In the genomic region with DNA sequence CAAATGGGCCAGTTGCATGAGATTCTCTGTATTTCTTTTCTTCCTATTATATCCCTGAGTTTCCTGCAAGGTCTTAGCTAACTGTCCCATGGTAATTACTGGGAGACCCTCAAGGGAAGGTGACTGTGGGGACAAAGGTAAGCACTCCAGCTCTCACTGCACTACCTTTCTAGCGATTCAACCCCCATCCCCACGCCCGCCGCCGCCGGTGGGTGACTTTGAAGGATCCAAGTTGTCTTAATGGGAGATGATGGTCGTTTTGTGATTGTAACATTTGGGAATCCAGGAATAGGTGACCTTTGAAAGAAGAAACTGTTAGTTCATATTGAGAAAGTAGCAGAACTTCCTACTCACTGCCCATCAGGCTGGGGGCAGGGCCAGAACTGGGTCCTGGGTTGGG, we compare ENCODE assay signal across 21 cellular contexts.
DNase-seq lines count a peak whose midpoint lies in the region; FAIRE-seq and TF ChIP-seq lines count a peak whose summit lies in the region.
"Had no signal": no experiment of that assay in that cellular context is flagged by ENCODE, and none has a peak within 500 bp of the region (broad histone marks: within the 10 kb centered on the region; RNA-seq: fewer than 3 reads in every experiment).

No MANE protein-coding gene starts in this region.

- FAIRE-seq in H1 (lab: Jason Lieb, UNC) (no peak), HTR-8/SVneo (lab: Jason Lieb, UNC) (no peak)
- FAIRE-seq: A549, D721Med, G401.6, GM12891, GM19239 had no signal

- H3K36me3 ChIP-seq in BLaER1: no peaks in the 10 kb centered on the region
- H3K36me3 ChIP-seq in H1 (ENCODE audit: control insufficient read depth in 2 of 4, insufficient read depth in 4 of 4, low read length in 3 of 4): no peaks in the 10 kb centered on the region
- H3K36me3 ChIP-seq in osteoblast (ENCODE audit: insufficient read depth, low read length): no peaks in the 10 kb centered on the region
- H3K36me3 ChIP-seq in ascending aorta: no peaks in the 10 kb centered on the region

- no peaks in the 10 kb centered on the region for H3K27me3 ChIP-seq in BLaER1
- no peaks in the 10 kb centered on the region; a peak in 2 of 7 replicates for H3K27me3 ChIP-seq in H1 (replicated peaks in 1 of 4; ENCODE audit: control insufficient read depth in 3 of 4, extremely low read depth in 1 of 4, insufficient read depth in 3 of 4, low read length in 3 of 4)
- H3K27me3 ChIP-seq in osteoblast (ENCODE audit: insufficient read depth, low read length): no peaks in the 10 kb centered on the region
- no peaks in the 10 kb centered on the region for H3K27me3 ChIP-seq in ascending aorta

- no peak for TF ChIP-seq EP300 in H1 (IDR thresholded peaks at IDR 0.05; ENCODE audit: borderline replicate concordance in 1 of 2, low read depth in 2 of 2, low read length in 2 of 2)

- H4K91ac ChIP-seq in H1 (replicated peaks; ENCODE audit: insufficient read length, low read length): no peak overlapping the region

- TF ChIP-seq CTCF in H1 (IDR thresholded peaks at IDR 0.05; ENCODE audit: control extremely low read depth in 1 of 3, insufficient read depth in 1 of 3, low read depth in 1 of 3, low read length in 3 of 3): no peak
- no peak for TF ChIP-seq CTCF in osteoblast (IDR thresholded peaks at IDR 0.05; ENCODE audit: extremely low read depth, low read depth, low read length)
- TF ChIP-seq CTCF in ascending aorta (IDR thresholded peaks at IDR 0.05): no peak

- H2BK15ac ChIP-seq in H1 (ENCODE audit: low read length): no peak overlapping the region

- H3K4me2 ChIP-seq in BLaER1: peak overlapping the region; percentile 75
- no peak overlapping the region for H3K4me2 ChIP-seq in H1 (ENCODE audit: insufficient read depth in 1 of 2, low read depth in 2 of 2, low read length in 2 of 2)
- no peak overlapping the region for H3K4me2 ChIP-seq in osteoblast (ENCODE audit: insufficient read depth, low read length)
- H3K4me2 ChIP-seq: A549 had no signal

- DNase-seq in H1 (ENCODE audit: low read depth in 1 of 2, low spot score in 2 of 2) (no peak), mesenteric fat pad (ENCODE audit: low spot score) (peak; percentile 67), osteoblast (ENCODE audit: insufficient read length, low spot score, missing footprints) (peak; percentile 6), HTR-8/SVneo (ENCODE audit: insufficient read length, low spot score) (no peak), ascending aorta (ENCODE audit: low spot score in 2 of 2) (no peak), SIG-M5 treated with dmso at 0.1 percent for 504 hours (lab: John Stamatoyannopoulos, UW; ENCODE audit: unreplicated experiment) (no peak)
- DNase-seq: AML-193; Caco-2; Calu3; CD4-positive, alpha-beta T cell; CD8-positive, alpha-beta T cell; DMS79 treated with DMSO at 0.1 percent for 48 hours; GF-D8 had no signal

- no peaks in the 10 kb centered on the region for H3K23me2 ChIP-seq in H1 (ENCODE audit: low read depth, low read length)

- H4K20me1 ChIP-seq in BLaER1: no peaks in the 10 kb centered on the region
- no peaks in the 10 kb centered on the region for H4K20me1 ChIP-seq in H1 (replicated peaks in 1 of 2; ENCODE audit: control insufficient read depth in 1 of 2, insufficient read depth in 2 of 2, low read length in 2 of 2)
- no peaks in the 10 kb centered on the region for H4K20me1 ChIP-seq in osteoblast (ENCODE audit: insufficient read depth, low read length)

- H3K4ac ChIP-seq in H1 (replicated peaks; ENCODE audit: insufficient read length, low read depth, low read length): no peak overlapping the region

- TF ChIP-seq RAD21 in H1 (IDR thresholded peaks at IDR 0.05 in 1 of 2, conservative IDR thresholded peaks at IDR 0.05 in 1 of 2; ENCODE audit: low read depth in 2 of 2, low read length in 2 of 2): no peak

- no peak overlapping the region for H2BK120ac ChIP-seq in H1 (replicated peaks; ENCODE audit: low read depth, low read length)

- H2AFZ ChIP-seq in H1 (ENCODE audit: low read length) (no peak overlapping the region), osteoblast (ENCODE audit: low read length) (no peak overlapping the region)

- H3K9me3 ChIP-seq in BLaER1 (peaks cover 5% of the 10 kb centered on the region; the same call in 1 of the 2 replicates), H1 (ENCODE audit: insufficient read depth in 2 of 2, low read depth in 1 of 2, low read length in 1 of 2) (no peaks in the 10 kb centered on the region), osteoblast (ENCODE audit: low read depth, low read length) (no peaks in the 10 kb centered on the region), ascending aorta (no peaks in the 10 kb centered on the region)
- H3K9me3 ChIP-seq: A549, Caco-2 had no signal

- no peak overlapping the region for H2AK5ac ChIP-seq in H1 (ENCODE audit: low read depth, low read length)

- no peak overlapping the region for H4K5ac ChIP-seq in H1 (ENCODE audit: insufficient read length, low read depth, low read length)

- H3K79me2 ChIP-seq in H1 (ENCODE audit: control insufficient read depth in 1 of 2, insufficient read depth in 2 of 2, low read length in 2 of 2) (no peaks in the 10 kb centered on the region), osteoblast (ENCODE audit: insufficient read depth, low read length) (no peaks in the 10 kb centered on the region)

- POLR2A ChIA-PET in H1 (lab: Charles Lee; ENCODE audit: partially characterized antibody): no interaction called here

- H3K4me3 ChIP-seq in BLaER1 (no peak overlapping the region), H1 (ENCODE audit: extremely low read depth in 1 of 4, insufficient read depth in 2 of 4, low read depth in 3 of 4, low read length in 4 of 4) (no peak overlapping the region), osteoblast (ENCODE audit: insufficient read depth, low read length) (no peak overlapping the region), ascending aorta (no peak overlapping the region)
- H3K4me3 ChIP-seq: A549 had no signal

- WGBS in H1 (ENCODE audit: extremely low coverage in 1 of 2, insufficient coverage in 1 of 2, insufficient read length in 1 of 2, insufficient replicate concordance in 2 of 2, low coverage in 1 of 2, low lambda C conversion rate in 2 of 2, missing lambda C conversion rate in 1 of 2), 2 experiments: 88% methylated on average over 7 of the region's 7 CpGs; no CpG with 5 or more reads in 1 of the 2 experiments

- no peak overlapping the region for H3K56ac ChIP-seq in H1 (replicated peaks; ENCODE audit: insufficient read length, low read depth, low read length)

- no peaks in the 10 kb centered on the region for H3K79me1 ChIP-seq in H1 (ENCODE audit: low read depth, low read length)

- H4K8ac ChIP-seq in H1 (ENCODE audit: extremely low read depth, insufficient read depth, low read length): no peak overlapping the region

- no peak overlapping the region for H3K9ac ChIP-seq in BLaER1
- no peak overlapping the region for H3K9ac ChIP-seq in H1 (replicated peaks in 1 of 4; ENCODE audit: extremely low read depth in 1 of 4, low read depth in 3 of 4, low read length in 3 of 4)

- peaks cover 22% of the 10 kb centered on the region for H3K4me1 ChIP-seq in BLaER1
- peaks cover 2 to 11% (median 7%) of the 10 kb centered on the region in 4 experiments; a peak in 4 of 7 replicates for H3K4me1 ChIP-seq in H1 (replicated peaks in 1 of 4; ENCODE audit: control insufficient read depth in 3 of 4, insufficient read depth in 4 of 4, low read length in 3 of 4)
- no peaks in the 10 kb centered on the region for H3K4me1 ChIP-seq in osteoblast (ENCODE audit: insufficient read depth, low read length)
- no peaks in the 10 kb centered on the region for H3K4me1 ChIP-seq in ascending aorta
- H3K4me1 ChIP-seq: A549, Caco-2 had no signal

- H3K27ac ChIP-seq in BLaER1 (no peak overlapping the region), H1 (ENCODE audit: low read depth, low read length) (no peak overlapping the region), osteoblast (ENCODE audit: low read depth, low read length) (no peak overlapping the region), ascending aorta (no peak overlapping the region)
- H3K27ac ChIP-seq: 22Rv1, A549, C4-2B had no signal

- no peak overlapping the region for H2BK5ac ChIP-seq in H1 (ENCODE audit: low read depth, low read length)

- CTCF ChIA-PET in H1 (lab: Charles Lee; ENCODE audit: partially characterized antibody): interaction anchor here (1.1 to 2.8 kb wide), 3 partner anchors 10 to 298 kb away, joined by 3 to 10 read pairs (median 4); no protein-coding TSS in a partner anchor

- intact Hi-C loops in ascending aorta (cut with DNase I): no loop called here

- TF ChIP-seq POLR2A in H1 (IDR thresholded peaks at IDR 0.05; ENCODE audit: control extremely low read depth in 1 of 2, low read depth in 2 of 2, low read length in 2 of 2): no peak

- no peak overlapping the region for H3K14ac ChIP-seq in H1 (ENCODE audit: insufficient read length)

- H3K23ac ChIP-seq in H1 (ENCODE audit: insufficient read length): no peak overlapping the region

- H3K18ac ChIP-seq in H1 (ENCODE audit: extremely low read depth, low read length): no peak overlapping the region

- no peak overlapping the region for H2BK20ac ChIP-seq in H1 (ENCODE audit: low read length)

- peak overlapping the region; percentile 54; the same call in 1 of the 2 replicates for H2BK12ac ChIP-seq in H1 (ENCODE audit: low read depth, low read length)

TF ChIP-seq in H1, 55 proteins besides CTCF, POLR2A, EP300 and RAD21:
- TF ChIP-seq CHD2 (IDR thresholded peaks at IDR 0.05; ENCODE audit: low read length) (no peak), EGR1 (IDR thresholded peaks at IDR 0.05; ENCODE audit: borderline replicate concordance, low read depth, low read length) (no peak), GTF2F1 (IDR thresholded peaks at IDR 0.05; ENCODE audit: borderline replicate concordance, low read depth, low read length) (no peak), SAP30 (IDR thresholded peaks at IDR 0.05; ENCODE audit: insufficient read depth, insufficient replicate concordance, low read length) (no peak), CBX8 (IDR thresholded peaks at IDR 0.05; ENCODE audit: borderline replicate concordance, low read depth, low read length) (no peak), SP1 (IDR thresholded peaks at IDR 0.05; ENCODE audit: low read depth, low read length) (no peak), KDM5A (IDR thresholded peaks at IDR 0.05; ENCODE audit: low read length) (no peak), TAF7 (optimal IDR thresholded peaks at IDR 0.05; ENCODE audit: borderline replicate concordance, low read depth, low read length) (no peak), KDM1A (IDR thresholded peaks at IDR 0.05; ENCODE audit: borderline replicate concordance, low read length) (no peak), MAFK (IDR thresholded peaks at IDR 0.05; ENCODE audit: low read depth, low read length) (no peak)
- TF ChIP-seq, protein P1, sequence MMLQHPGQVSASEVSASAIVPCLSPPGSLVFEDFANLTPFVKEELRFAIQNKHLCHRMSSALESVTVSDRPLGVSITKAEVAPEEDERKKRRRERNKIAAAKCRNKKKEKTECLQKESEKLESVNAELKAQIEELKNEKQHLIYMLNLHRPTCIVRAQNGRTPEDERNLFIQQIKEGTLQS (IDR thresholded peaks at IDR 0.05; ENCODE audit: insufficient read depth, low read depth, low read length): no peak

Comparison
In these comparisons a context has a peak if more than half of its experiments do, and no peak if none do; other contexts are left out.
1. DNase-seq: peak in mesenteric fat pad (single experiment) and osteoblast (single experiment); none in H1 (0 of 2), HTR-8/SVneo (single experiment), ascending aorta (0 of 2) and SIG-M5 treated with dmso at 0.1 percent for 504 hours (single experiment).